9 cellular contexts compared by ENCODE assay signal in genomic region chr15:74173545-74174215, GRCh38. TPM values are rescaled to one million over a fixed set of nuclear protein-coding genes. Genes with fewer than 3 reads are reported as not detected.
A peak's percentile ranks its signal among the peaks of the same experiment; 100 is the strongest.
DNase-seq lines count a peak whose midpoint lies in the region; ATAC-seq and TF ChIP-seq lines count a peak whose summit lies in the region.
"Had no signal": no experiment of that assay in that cellular context is flagged by ENCODE, and none has a peak within 500 bp of the region (broad histone marks: within the 10 kb centered on the region; RNA-seq: fewer than 3 reads in every experiment).

Gene ISLR (plus strand): TSS chr15:74173710. CDS start chr15:74174859, 1,149 bp downstream.

- H3K4me1 ChIP-seq in MM.1S (ENCODE audit: low read length) (no peaks in the 10 kb centered on the region), lower lobe of right lung (peaks cover 31% of the 10 kb centered on the region), stomach smooth muscle (ENCODE audit: control insufficient read depth, insufficient read depth, low read length) (peaks cover 68% of the 10 kb centered on the region)

- H3K79me2 ChIP-seq in MM.1S (ENCODE audit: low read length): no peaks in the 10 kb centered on the region

- H4K20me1 ChIP-seq in MM.1S (ENCODE audit: insufficient read depth, low read length): no peaks in the 10 kb centered on the region

- H3F3A ChIP-seq in MM.1S (ENCODE audit: insufficient read depth, low read length): no peaks in the 10 kb centered on the region

- intact Hi-C loops in lower lobe of right lung (cut with DNase I): no loop called here

- H3K27me3 ChIP-seq in MM.1S (replicated peaks; ENCODE audit: insufficient read depth, low read length): peaks cover 74% of the 10 kb centered on the region
- no peaks in the 10 kb centered on the region for H3K27me3 ChIP-seq in lower lobe of right lung (ENCODE audit: low read depth)
- no peaks in the 10 kb centered on the region for H3K27me3 ChIP-seq in stomach smooth muscle (ENCODE audit: control insufficient read depth in 1 of 2, insufficient read depth in 2 of 2, low read length in 2 of 2)

- DNase-seq in MM.1S: no peak
- DNase-seq in coronary artery (ENCODE audit: low spot score): peak; percentile 79
- peak; percentile 27 for DNase-seq in lower lobe of right lung
- DNase-seq in HUDEP-2 (lab: John Stamatoyannopoulos, UW; ENCODE audit: unreplicated experiment in 76 of 76): no peak
- DNase-seq in NOMO-1 treated with dmso at 0.1 percent for 144 hours (lab: John Stamatoyannopoulos, UW; ENCODE audit: unreplicated experiment): no peak
- DNase-seq: T1000 had no signal

- ATAC-seq in lower lobe of right lung (peak; percentile 31 to 33), GM19023 (IDR thresholded peaks at IDR 0.05; ENCODE audit: unreplicated experiment) (no peak), HG03025 (IDR thresholded peaks at IDR 0.05; ENCODE audit: low FRiP score, unreplicated experiment) (no peak)

- 0 out of 2 replicates have a peak within 1 kb of the TSS, but pooled peaks have one; percentile 12 for H2AFZ ChIP-seq in MM.1S (ENCODE audit: low read length)

- TF ChIP-seq CTCF in MM.1S (IDR thresholded peaks at IDR 0.05; ENCODE audit: low read length) (no peak), coronary artery (IDR thresholded peaks at IDR 0.05) (no peak), lower lobe of right lung (IDR thresholded peaks at IDR 0.05) (no peak)

- H3K9me3 ChIP-seq in MM.1S (replicated peaks; ENCODE audit: insufficient read depth, low read length) (no peaks in the 10 kb centered on the region), lower lobe of right lung (no peaks in the 10 kb centered on the region), stomach smooth muscle (ENCODE audit: control insufficient read depth in 2 of 2, low read length in 2 of 2) (no peaks in the 10 kb centered on the region)

- H3K9ac ChIP-seq in MM.1S (ENCODE audit: low read length) (no peak within 1 kb of the TSS), stomach smooth muscle (ENCODE audit: low read length in 2 of 2) (peak within 1 kb of the TSS; percentile 75 to 78)

- no peak within 1 kb of the TSS for H3K4me3 ChIP-seq in MM.1S (ENCODE audit: low read length)
- peak within 1 kb of the TSS; percentile 66 for H3K4me3 ChIP-seq in coronary artery
- peak within 1 kb of the TSS; percentile 47 for H3K4me3 ChIP-seq in lower lobe of right lung
- peak within 1 kb of the TSS; percentile 57 to 78 for H3K4me3 ChIP-seq in stomach smooth muscle (ENCODE audit: low read length in 2 of 2)

- H3K4me2 ChIP-seq in MM.1S (ENCODE audit: low read depth, low read length): no peak within 1 kb of the TSS; the same call in 1 of the 2 replicates

- no peaks in the 10 kb centered on the region for H3K9me2 ChIP-seq in MM.1S (replicated peaks; ENCODE audit: insufficient read depth, low read length)

- H3K27ac ChIP-seq in MM.1S (ENCODE audit: low read length) (no peak within 1 kb of the TSS), coronary artery (peak within 1 kb of the TSS; percentile 83 to 94), lower lobe of right lung (peak within 1 kb of the TSS; percentile 71), stomach smooth muscle (ENCODE audit: low read length) (peak within 1 kb of the TSS; percentile 89)

- H3K36me3 ChIP-seq in MM.1S (replicated peaks; ENCODE audit: insufficient read depth, low read length) (no peaks in the 10 kb centered on the region), lower lobe of right lung (no peaks in the 10 kb centered on the region), stomach smooth muscle (ENCODE audit: control insufficient read depth in 2 of 2, insufficient read depth in 2 of 2, low read length in 2 of 2) (peaks cover 9% of the 10 kb centered on the region in 2 donors)

RNA-seq across cellular contexts. Expression of gene ISLR, which starts in this region (rescaled TPM):
- total RNA-seq in lower lobe of right lung: 24.0 TPM

Comparison
In these comparisons a context has a peak if more than half of its experiments do, and no peak if none do; other contexts are left out.
1. DNase-seq: peak in coronary artery (single experiment) and lower lobe of right lung (single experiment); none in MM.1S (single experiment), HUDEP-2 (0 of 76) and NOMO-1 treated with dmso at 0.1 percent for 144 hours (single experiment).
2. ATAC-seq: peak in lower lobe of right lung (2 of 2); none in GM19023 (single experiment) and HG03025 (single experiment).